ENCODE assay signal across 14 cellular contexts in the genomic region with DNA sequence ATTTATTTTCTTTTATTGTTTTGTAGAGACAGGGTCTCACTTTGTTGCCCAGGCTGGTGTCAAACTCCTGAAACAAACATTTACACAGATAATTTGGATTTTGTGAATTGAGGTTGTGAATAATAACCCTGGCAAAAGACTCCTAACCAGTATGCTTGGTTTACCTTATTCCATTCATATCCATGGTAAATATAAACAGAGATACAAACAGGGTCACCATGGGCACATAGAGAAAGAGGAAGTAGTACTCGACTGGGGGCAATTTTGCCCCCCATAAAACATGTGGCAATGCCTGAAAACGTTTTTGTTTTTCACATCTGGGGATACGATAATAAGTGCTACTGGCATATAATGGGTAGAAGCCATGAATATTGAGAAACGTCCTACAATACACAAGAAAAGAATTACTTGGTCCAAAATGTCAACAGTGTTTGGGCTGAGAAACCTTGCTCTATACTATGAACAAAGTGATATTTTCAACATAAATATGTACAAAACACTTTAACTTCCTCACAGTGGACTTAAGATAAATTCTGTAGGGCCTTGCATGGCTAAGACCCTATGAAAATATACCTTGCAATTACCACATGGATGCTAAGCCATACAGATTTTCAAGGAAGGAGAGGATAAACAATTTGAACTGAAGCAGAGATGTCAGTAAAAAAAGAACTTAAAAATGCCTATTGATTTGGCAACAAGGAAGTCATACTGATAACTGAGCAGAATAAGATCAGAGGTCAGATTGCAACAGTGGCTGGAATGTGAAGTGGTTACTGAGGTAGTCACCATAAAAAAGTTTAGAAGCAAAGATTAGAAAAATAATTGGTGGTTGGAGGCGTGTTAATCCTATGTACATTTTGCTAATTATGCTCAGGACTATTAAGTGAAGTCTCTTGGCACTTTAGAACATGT. TPM values are rescaled to one million over a fixed set of nuclear protein-coding genes. Genes with fewer than 3 reads are reported as not detected.
DNase-seq lines count a peak whose midpoint lies in the region; TF ChIP-seq lines count a peak whose summit lies in the region.
"Had no signal": no experiment of that assay in that cellular context is flagged by ENCODE, and none has a peak within 500 bp of the region (broad histone marks: within the 10 kb centered on the region; RNA-seq: fewer than 3 reads in every experiment).

No MANE protein-coding gene starts in this region.

- H3K27ac ChIP-seq in PC-9, result peak overlapping the region; percentile 46

- no peaks in the 10 kb centered on the region for H3K27me3 ChIP-seq in PC-9 (ENCODE audit: insufficient read depth, low read depth)

- CTCF ChIA-PET in PC-9 (lab: Charles Lee), result no interaction called here

- no TSS peak for BruUV-seq in PC-9 (replicated peaks; lab: Mats Ljungman, UMichigan)

- H3K9me3 ChIP-seq in PC-9 (ENCODE audit: insufficient read depth, low read depth), result no peaks in the 10 kb centered on the region

- H4K20me1 ChIP-seq in PC-9 (ENCODE audit: insufficient read depth), result no peaks in the 10 kb centered on the region

- POLR2A ChIA-PET in PC-9 (lab: Charles Lee; ENCODE audit: unreplicated experiment), result no interaction called here

- DNase-seq in ELR (ENCODE audit: low read depth) (peak; percentile 33), PC-9 (peak; percentile 14 to 83), fibroblast of the aortic adventitia (ENCODE audit: low read depth) (peak; percentile 81), renal cortical epithelial cell (ENCODE audit: low read depth) (peak; percentile 77), DMS53 treated with DMSO at 0.1 percent for 48 hours (lab: John Stamatoyannopoulos, UW; ENCODE audit: unreplicated experiment) (no peak), AG08395 (ENCODE audit: low spot score) (no peak), activated gamma-delta T cell (lab: John Stamatoyannopoulos, UW) (no peak)
- no peak for DNase-seq in activated CD4-positive, alpha-beta T cell treated with anti-CD3 and anti-CD28 coated beads for 4 hours
- DNase-seq: activated CD8-positive, alpha-beta memory T cell treated with anti-CD3 and anti-CD28 coated beads for 24 hours; activated effector memory CD4-positive, alpha-beta T cell treated with anti-CD3 and anti-CD28 coated beads, Interleukin-2, amount 50 U/mL, for 16 hours; CD8-positive, alpha-beta memory T cell; naive thymus-derived CD8-positive, alpha-beta T cell; NCI-H2107; SHP77 had no signal

- no peak overlapping the region for H2AFZ ChIP-seq in PC-9

- peaks cover 15% of the 10 kb centered on the region for H3F3A ChIP-seq in PC-9 (ENCODE audit: insufficient read depth, low read depth)

- H3K4me1 ChIP-seq in PC-9 (replicated peaks; ENCODE audit: insufficient read depth), result peaks cover 35% of the 10 kb centered on the region

- peak overlapping the region; percentile 28 for H3K4me2 ChIP-seq in PC-9

- H3K36me3 ChIP-seq in PC-9 (ENCODE audit: low read depth), result peaks cover 57% of the 10 kb centered on the region

- no peaks in the 10 kb centered on the region for H3K9me2 ChIP-seq in PC-9 (ENCODE audit: insufficient read depth)

- TF ChIP-seq CTCF in PC-9 (conservative IDR thresholded peaks at IDR 0.05) (no peak), fibroblast of the aortic adventitia (IDR thresholded peaks at IDR 0.05; ENCODE audit: insufficient read depth, low read length) (no peak)

- H3K79me2 ChIP-seq in PC-9 (ENCODE audit: low read depth), result no peaks in the 10 kb centered on the region

- H3K4me3 ChIP-seq in PC-9 (no peak overlapping the region), fibroblast of the aortic adventitia (ENCODE audit: low read depth, low read length) (no peak overlapping the region)

- intact Hi-C loops in PC-9 (cut with micrococcal nuclease; ENCODE audit: unreplicated experiment), result no loop called here

RNA-seq across cellular contexts. Expression of gene ZBTB41, which starts 27.3 kb away (rescaled TPM):
- total RNA-seq in PC-9 (2021), result 16.3 and 19.0 TPM in 2 replicates
- total RNA-seq in fibroblast of the aortic adventitia (ENCODE audit: low replicate concordance), result 25.4 and 33.6 TPM in 2 replicates
- total RNA-seq in renal cortical epithelial cell, result 16.8 and 18.9 TPM in 2 replicates

RNA-seq across cellular contexts. Expression of gene ASPM, which starts 27.4 kb away (rescaled TPM):
- 38.6 and 57.6 TPM in 2 replicates for total RNA-seq in PC-9 (2021)
- total RNA-seq in fibroblast of the aortic adventitia (ENCODE audit: low replicate concordance), result 7.5 and 52.4 TPM in 2 replicates
- 2.5 and 12.3 TPM in 2 replicates for total RNA-seq in renal cortical epithelial cell

Comparison
In these comparisons a context has a peak if more than half of its experiments do, and no peak if none do; other contexts are left out.
1. DNase-seq: peak in ELR (single experiment), PC-9 (2 of 2), fibroblast of the aortic adventitia (single experiment) and renal cortical epithelial cell (single experiment); none in activated CD4-positive, alpha-beta T cell treated with anti-CD3 and anti-CD28 coated beads for 4 hours (0 of 2), DMS53 treated with DMSO at 0.1 percent for 48 hours (single experiment), AG08395 (single experiment) and activated gamma-delta T cell (single experiment).